25 cellular contexts compared by ENCODE assay signal in the genomic region with DNA sequence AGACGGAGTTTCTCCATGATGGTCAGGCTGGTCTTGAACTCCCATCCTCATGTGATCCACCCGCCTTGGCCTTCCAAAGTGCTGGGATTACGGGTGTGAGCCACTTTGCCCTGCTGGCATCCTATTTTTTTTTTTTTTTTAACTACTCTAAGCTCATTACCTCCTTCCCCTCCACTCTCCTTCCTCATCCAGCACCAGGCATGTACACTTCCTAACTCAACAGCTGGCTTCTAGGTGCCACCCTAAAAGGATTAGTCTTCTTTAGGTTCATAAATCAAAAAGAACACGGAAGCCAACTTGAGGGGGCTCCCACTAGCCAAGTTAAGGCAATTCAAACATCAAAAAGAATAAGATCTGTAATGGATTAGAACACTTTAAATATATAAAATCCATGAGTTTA.
"Had no signal": no experiment of that assay in that cellular context is flagged by ENCODE, and none has a peak within 500 bp of the region (broad histone marks: within the 10 kb centered on the region; RNA-seq: fewer than 3 reads in every experiment).

No MANE protein-coding gene starts in this region.

- H3K27ac Mint-ChIP-seq: activated CD4-positive, alpha-beta T cell treated with anti-CD3 and anti-CD28 coated beads for 36 hours; activated CD8-positive, alpha-beta memory T cell treated with anti-CD3 and anti-CD28 coated beads, Interleukin-2, amount 10 ng/mL, durations not matched to agents 7 days and 5 days; activated CD8-positive, alpha-beta T cell treated with anti-CD3 and anti-CD28 coated beads, Interleukin-2, amount 10 ng/mL, durations not matched to agents 7 days and 5 days; activated naive CD4-positive, alpha-beta T cell treated with anti-CD3 and anti-CD28 coated beads, Interleukin-2, amount 50 U/mL, for 24 hours; activated naive CD8-positive, alpha-beta T cell treated with anti-CD3 and anti-CD28 coated beads, Interleukin-2, amount 50 U/mL, for 24 hours; activated T-helper 2 cell treated with anti-CD3 and anti-CD28 coated beads, Interferon-gamma antibody, Interleukin-2, Interleukin-4, amounts not matched to agents 10 μg/mL and 5 μg/mL and 100 μg/mL, durations not matched to agents 14 hours and 24 hours and 36 hours; dendritic cell treated with granulocyte-macrophage colony-stimulating factor and Interleukin-4, amounts not matched to agents 40 ng/mL and 50 ng/mL, for 4 days; endodermal cell; natural killer cell had no signal

- H3K4me1 Mint-ChIP-seq: activated CD4-positive, alpha-beta T cell treated with anti-CD3 and anti-CD28 coated beads for 36 hours; activated CD8-positive, alpha-beta memory T cell treated with anti-CD3 and anti-CD28 coated beads, Interleukin-2, amount 10 ng/mL, durations not matched to agents 7 days and 5 days; activated naive CD4-positive, alpha-beta T cell treated with anti-CD3 and anti-CD28 coated beads, Interleukin-2, amount 50 U/mL, for 24 hours; activated naive CD8-positive, alpha-beta T cell treated with anti-CD3 and anti-CD28 coated beads, Interleukin-2, amount 50 U/mL, for 24 hours; central memory CD8-positive, alpha-beta T cell; natural killer cell had no signal

- H3K27me3 ChIP-seq: heart left ventricle, left lung, right lobe of liver, testis, transverse colon had no signal

- H3K4me1 ChIP-seq: lower lobe of right lung, right lobe of liver, testis, transverse colon had no signal

- H3K36me3 ChIP-seq: heart left ventricle, left lung, lower lobe of right lung, right lobe of liver, transverse colon had no signal

- H3K27me3 Mint-ChIP-seq: activated CD8-positive, alpha-beta memory T cell treated with anti-CD3 and anti-CD28 coated beads, Interleukin-2, amount 10 ng/mL, durations not matched to agents 7 days and 5 days; dendritic cell treated with granulocyte-macrophage colony-stimulating factor and Interleukin-4, amounts not matched to agents 40 ng/mL and 50 ng/mL, for 4 days had no signal

- H3K4me3 ChIP-seq: heart left ventricle, left lung, lower lobe of right lung, right lobe of liver, skin epidermis, testis, transverse colon had no signal

- H3K9me3 Mint-ChIP-seq: activated naive CD4-positive, alpha-beta T cell treated with anti-CD3 and anti-CD28 coated beads, Interleukin-2, amount 50 U/mL, for 24 hours; activated naive CD8-positive, alpha-beta T cell treated with anti-CD3 and anti-CD28 coated beads, Interleukin-2, amount 50 U/mL, for 24 hours; activated T-helper 2 cell treated with anti-CD3 and anti-CD28 coated beads, Interferon-gamma antibody, Interleukin-2, Interleukin-4, amounts not matched to agents 10 μg/mL and 5 μg/mL and 100 μg/mL, durations not matched to agents 14 hours and 24 hours and 36 hours; central memory CD8-positive, alpha-beta T cell; dendritic cell treated with granulocyte-macrophage colony-stimulating factor and Interleukin-4, amounts not matched to agents 40 ng/mL and 50 ng/mL, for 4 days; endodermal cell; natural killer cell had no signal

- DNase-seq: activated CD4-positive, alpha-beta T cell treated with anti-CD3 and anti-CD28 coated beads for 36 hours; activated CD4-positive, CD25-positive, alpha-beta regulatory T cell; activated CD8-positive, alpha-beta memory T cell treated with anti-CD3 and anti-CD28 coated beads, Interleukin-2, amount 10 ng/mL, durations not matched to agents 7 days and 5 days; activated CD8-positive, alpha-beta T cell treated with anti-CD3 and anti-CD28 coated beads, Interleukin-2, amount 10 ng/mL, durations not matched to agents 7 days and 5 days; activated naive CD8-positive, alpha-beta T cell treated with anti-CD3 and anti-CD28 coated beads, Interleukin-2, amount 50 U/mL, for 24 hours; activated T-cell treated with anti-CD3 and anti-CD28 coated beads, Interleukin-2, amount 50 U/mL, for 48 hours; endodermal cell; foreskin fibroblast; heart left ventricle; left lung; lower lobe of right lung; mesenchymal stem cell; natural killer cell; right lobe of liver; stimulated activated CD4-positive, alpha-beta T cell treated with anti-CD3 and anti-CD28 coated beads, Interleukin-12 subunit alpha, Interleukin-12 subunit beta, amount 100 ng/mL, for 4 hours; stimulated activated CD4-positive, alpha-beta T cell treated with anti-CD3 and anti-CD28 coated beads, Interleukin-4, amount 100 ng/mL, for 1 hour; stimulated activated naive CD8-positive, alpha-beta T cell treated with anti-CD3 and anti-CD28 coated beads, Interleukin-15, Interleukin-2, amounts not matched to agents 100 U/mL and 50 U/mL, for 24 hours; testis; transverse colon had no signal

- ATAC-seq: activated CD4-positive, alpha-beta T cell treated with anti-CD3 and anti-CD28 coated beads for 36 hours; activated CD8-positive, alpha-beta memory T cell treated with anti-CD3 and anti-CD28 coated beads, Interleukin-2, amount 10 ng/mL, durations not matched to agents 7 days and 5 days; activated CD8-positive, alpha-beta T cell treated with anti-CD3 and anti-CD28 coated beads, Interleukin-2, amount 10 ng/mL, durations not matched to agents 7 days and 5 days; activated naive CD8-positive, alpha-beta T cell treated with anti-CD3 and anti-CD28 coated beads, Interleukin-2, amount 50 U/mL, for 24 hours; esophagus mucosa; heart left ventricle; left lung; lower lobe of right lung; natural killer cell; right lobe of liver; stimulated activated naive CD8-positive, alpha-beta T cell treated with anti-CD3 and anti-CD28 coated beads, Interleukin-15, Interleukin-2, amounts not matched to agents 100 U/mL and 50 U/mL, for 24 hours had no signal

- H3K4me3 Mint-ChIP-seq: activated CD4-positive, alpha-beta T cell treated with anti-CD3 and anti-CD28 coated beads for 36 hours; activated CD8-positive, alpha-beta memory T cell treated with anti-CD3 and anti-CD28 coated beads, Interleukin-2, amount 10 ng/mL, durations not matched to agents 7 days and 5 days; activated CD8-positive, alpha-beta T cell treated with anti-CD3 and anti-CD28 coated beads, Interleukin-2, amount 10 ng/mL, durations not matched to agents 7 days and 5 days; activated naive CD4-positive, alpha-beta T cell treated with anti-CD3 and anti-CD28 coated beads, Interleukin-2, amount 50 U/mL, for 24 hours; activated naive CD8-positive, alpha-beta T cell treated with anti-CD3 and anti-CD28 coated beads, Interleukin-2, amount 50 U/mL, for 24 hours; central memory CD8-positive, alpha-beta T cell; dendritic cell treated with granulocyte-macrophage colony-stimulating factor and Interleukin-4, amounts not matched to agents 40 ng/mL and 50 ng/mL, for 4 days; endodermal cell; natural killer cell had no signal

- H3K27ac ChIP-seq: heart left ventricle, left lung, lower lobe of right lung, right lobe of liver, skin epidermis, testis, transverse colon had no signal

- H3K36me3 Mint-ChIP-seq: activated CD8-positive, alpha-beta memory T cell treated with anti-CD3 and anti-CD28 coated beads, Interleukin-2, amount 10 ng/mL, durations not matched to agents 7 days and 5 days; activated naive CD4-positive, alpha-beta T cell treated with anti-CD3 and anti-CD28 coated beads, Interleukin-2, amount 50 U/mL, for 24 hours; natural killer cell had no signal
